ENCODE assay signal across 18 cellular contexts in the genomic region with DNA sequence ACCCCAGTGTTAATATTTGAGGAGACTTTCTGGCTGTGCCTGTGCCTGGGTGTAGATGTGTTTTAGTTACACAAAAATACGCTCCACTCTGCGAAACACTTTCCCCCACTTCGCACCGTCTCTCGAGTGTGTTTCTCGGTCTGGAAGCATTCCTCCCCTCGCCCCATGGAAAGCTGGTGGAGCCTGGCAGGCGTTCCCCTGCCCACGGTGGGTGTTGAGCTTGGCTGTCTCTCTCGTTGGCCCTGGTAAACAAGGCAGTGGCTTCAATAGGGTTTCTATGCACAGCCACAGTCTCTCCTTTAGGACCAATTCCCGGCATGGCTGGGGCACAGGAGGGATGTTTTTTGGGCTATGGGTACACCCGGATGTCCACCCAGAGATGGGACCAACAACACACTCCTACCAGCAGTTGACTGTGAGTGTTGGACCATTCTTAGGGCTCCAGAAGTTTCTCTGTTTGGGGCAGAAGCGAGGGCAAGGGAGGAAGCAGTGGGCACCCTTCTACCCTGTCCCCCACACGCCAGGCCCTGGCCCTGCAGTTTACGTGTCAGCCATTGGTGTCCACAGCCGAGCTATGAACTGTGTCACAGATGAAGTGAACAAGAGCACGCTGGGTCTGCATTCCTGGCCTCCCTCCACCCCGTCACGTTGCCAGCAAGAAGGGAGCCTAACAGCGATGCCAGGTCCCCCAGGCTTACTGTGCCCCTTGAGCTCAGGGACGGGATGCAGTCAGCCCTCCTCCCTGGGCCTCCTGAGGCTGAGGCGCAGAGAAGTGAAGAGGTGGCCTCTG. TPM values are rescaled to one million over a fixed set of nuclear protein-coding genes. Genes with fewer than 3 reads are reported as not detected.
DNase-seq lines count a peak whose midpoint lies in the region; ATAC-seq and TF ChIP-seq lines count a peak whose summit lies in the region.
"Had no signal": no experiment of that assay in that cellular context is flagged by ENCODE, and none has a peak within 500 bp of the region (broad histone marks: within the 10 kb centered on the region; RNA-seq: fewer than 3 reads in every experiment).

No MANE protein-coding gene starts in this region.

- no peaks in the 10 kb centered on the region for H3K27me3 ChIP-seq in BLaER1 treated with 17β-estradiol and CSF1 and Interleukin-3, amounts not matched to agents 10 nM and 100 nM
- no peaks in the 10 kb centered on the region for H3K27me3 ChIP-seq in heart right ventricle
- no peaks in the 10 kb centered on the region for H3K27me3 ChIP-seq in Karpas-422 (ENCODE audit: low read length)

- peak overlapping the region in 5 of 11 experiments; percentile 8 to 35 (median 26); a peak in 4 of 22 replicates for H3K9ac ChIP-seq in BLaER1 treated with 17β-estradiol and CSF1 and Interleukin-3, amounts not matched to agents 10 nM and 100 nM
- no peak overlapping the region for H3K9ac ChIP-seq in Karpas-422 (ENCODE audit: low read length)
- H3K9ac ChIP-seq: KMS-11 had no signal

- H3K36me3 ChIP-seq in BLaER1 treated with 17β-estradiol and CSF1 and Interleukin-3, amounts not matched to agents 10 nM and 100 nM, result peaks cover 0 to 5% (median 0%) of the 10 kb centered on the region in 11 experiments; a peak in 2 of 22 replicates
- H3K36me3 ChIP-seq in heart right ventricle (no peaks in the 10 kb centered on the region), Karpas-422 (ENCODE audit: insufficient read depth, low read length) (no peaks in the 10 kb centered on the region)

- TF ChIP-seq CTCF in heart right ventricle (IDR thresholded peaks at IDR 0.05) (no peak), CD14-positive monocyte (IDR thresholded peaks at IDR 0.05) (no peak)

- peak overlapping the region in 10 of 11 experiments; percentile 41 to 98 (median 90); a peak in 21 of 22 replicates for H3K4me2 ChIP-seq in BLaER1 treated with 17β-estradiol and CSF1 and Interleukin-3, amounts not matched to agents 10 nM and 100 nM
- no peak overlapping the region for H3K4me2 ChIP-seq in Karpas-422 (ENCODE audit: low read depth, low read length, poor library complexity, severe bottlenecking)
- H3K4me2 ChIP-seq: KMS-11 had no signal

- H3K4me3 Mint-ChIP-seq in CD14-positive monocyte, result no peak overlapping the region
- H3K4me3 Mint-ChIP-seq: B cell; CD8-positive, alpha-beta memory T cell had no signal

- peaks cover 0 to 1% (median 0%) of the 10 kb centered on the region in 7 donors for H3K9me3 Mint-ChIP-seq in CD14-positive monocyte
- H3K9me3 Mint-ChIP-seq: CD8-positive, alpha-beta memory T cell had no signal

- no peaks in the 10 kb centered on the region for H3K79me2 ChIP-seq in Karpas-422 (ENCODE audit: low read length)

- peak overlapping the region in 7 of 11 experiments; percentile 8 to 59 (median 21); a peak in 9 of 22 replicates for H3K27ac ChIP-seq in BLaER1 treated with 17β-estradiol and CSF1 and Interleukin-3, amounts not matched to agents 10 nM and 100 nM
- H3K27ac ChIP-seq in angular gyrus (ENCODE audit: low read depth, low read length), result peak overlapping the region; percentile 86
- H3K27ac ChIP-seq in heart right ventricle, result no peak overlapping the region
- no peak overlapping the region for H3K27ac ChIP-seq in Karpas-422 (ENCODE audit: low read length)
- H3K27ac ChIP-seq: KMS-11 had no signal

- WGBS in heart right ventricle, 2 donors, result 69 to 84% methylated on average over 22 of the region's 22 CpGs

- H3K36me3 Mint-ChIP-seq in CD14-positive monocyte, result no peaks in the 10 kb centered on the region
- H3K36me3 Mint-ChIP-seq: CD8-positive, alpha-beta memory T cell had no signal

- H2AFZ ChIP-seq in Karpas-422 (ENCODE audit: low read length), result no peak overlapping the region

- H3K9me2 ChIP-seq in Karpas-422 (replicated peaks; ENCODE audit: insufficient read depth, low read length), result no peaks in the 10 kb centered on the region

- no peaks in the 10 kb centered on the region for H3K4me1 Mint-ChIP-seq in CD14-positive monocyte

- intact Hi-C loops in heart right ventricle (cut with DNase I), result no loop called here
- intact Hi-C loops in posterior cingulate gyrus (cut with DNase I), result no loop called here
- intact Hi-C loops in CD14-positive monocyte (cut with micrococcal nuclease), result no loop called here

- no peak overlapping the region for H3K27ac Mint-ChIP-seq in CD14-positive monocyte
- H3K27ac Mint-ChIP-seq: B cell had no signal

- H4K20me1 ChIP-seq in BLaER1 treated with 17β-estradiol and CSF1 and Interleukin-3, amounts not matched to agents 10 nM and 100 nM, result peaks cover 0 to 74% (median 0%) of the 10 kb centered on the region in 11 experiments; a peak in 3 of 22 replicates
- H4K20me1 ChIP-seq in Karpas-422 (ENCODE audit: insufficient read depth, low read depth, low read length), result peaks cover 54% of the 10 kb centered on the region

- H3K9me3 ChIP-seq in BLaER1 treated with 17β-estradiol and CSF1 and Interleukin-3, amounts not matched to agents 10 nM and 100 nM (replicated peaks in 1 of 11), result no peaks in the 10 kb centered on the region
- H3K9me3 ChIP-seq in heart right ventricle (no peaks in the 10 kb centered on the region), Karpas-422 (ENCODE audit: low read length) (no peaks in the 10 kb centered on the region)

- H3K27me3 Mint-ChIP-seq in CD14-positive monocyte (ENCODE audit: low read depth in 3 of 3), result peaks cover 3 to 13% (median 8%) of the 10 kb centered on the region in 3 donors
- H3K27me3 Mint-ChIP-seq: B cell; CD8-positive, alpha-beta memory T cell had no signal

- peaks cover 15 to 98% (median 86%) of the 10 kb centered on the region in 10 experiments for H3K4me1 ChIP-seq in BLaER1 treated with 17β-estradiol and CSF1 and Interleukin-3, amounts not matched to agents 10 nM and 100 nM
- H3K4me1 ChIP-seq in heart right ventricle (peaks cover 0 to 23% (median 0%) of the 10 kb centered on the region in 9 donors), Karpas-422 (ENCODE audit: low read length) (no peaks in the 10 kb centered on the region)

- no peak overlapping the region for H3K4me3 ChIP-seq in BLaER1 treated with 17β-estradiol and CSF1 and Interleukin-3, amounts not matched to agents 10 nM and 100 nM
- H3K4me3 ChIP-seq in heart right ventricle (no peak overlapping the region), Karpas-422 (ENCODE audit: low read length) (no peak overlapping the region)

- peak in 6 of 8 donors; percentile 8 to 22 (median 12) for ATAC-seq in heart right ventricle

- DNase-seq in heart right ventricle, result no peak
- DNase-seq in posterior cingulate gyrus, result peak in 6 of 10 donors; percentile 44 to 91 (median 80)
- no peak for DNase-seq in Karpas-422
- DNase-seq in activated CD4-positive, CD25-positive, alpha-beta regulatory T cell treated with anti-CD3 and anti-CD28 coated beads, Interleukin-2, amount 50 U/mL, for 72 hours, result no peak
- no peak for DNase-seq in SHP77 (lab: John Stamatoyannopoulos, UW)
- no peak for DNase-seq in CD14-positive monocyte (ENCODE audit: low spot score)
- DNase-seq: ACHN; CD8-positive, alpha-beta memory T cell; H7; NCI-H187 treated with DMSO at 0.1 percent for 48 hours; NCI-H2171; NCI-H446 treated with DMSO at 0.1 percent for 48 hours; NCI-H774; SHP77 treated with DMSO at 0.1 percent for 48 hours had no signal

RNA-seq across cellular contexts. Expression of a gene that starts 19.1 kb away (rescaled TPM):
- total RNA-seq in heart right ventricle, result 10 to 100 TPM; 55.9 to 73.9 (median 60.7) TPM
- polyA plus RNA-seq in heart right ventricle, result 10 to 100 TPM; 13.1 to 29.7 TPM
- total RNA-seq in Karpas-422 (2014; rRNA removed; shearing (Covaris generic); ENCODE audit: low replicate concordance), result 4.7 and 8.2 TPM in 2 replicates
- polyA plus RNA-seq in CD14-positive monocyte, result 10 to 100 TPM; 17.7 to 30.3 TPM

Comparison
In these comparisons a context has a peak if more than half of its experiments do, and no peak if none do; other contexts are left out.
1. H3K27ac ChIP-seq: peak in BLaER1 treated with 17β-estradiol and CSF1 and Interleukin-3, amounts not matched to agents 10 nM and 100 nM (7 of 11) and angular gyrus (single experiment); none in heart right ventricle (0 of 10) and Karpas-422 (single experiment).
2. DNase-seq: peak in posterior cingulate gyrus (6 of 10); none in heart right ventricle (0 of 2), Karpas-422 (single experiment), activated CD4-positive, CD25-positive, alpha-beta regulatory T cell treated with anti-CD3 and anti-CD28 coated beads, Interleukin-2, amount 50 U/mL, for 72 hours (single experiment), SHP77 (0 of 2) and CD14-positive monocyte (single experiment).